Comparison of ENCODE assay signal across 8 cellular contexts in genomic region chr13:36820222-36820621, GRCh38. TPM values are rescaled to one million over a fixed set of nuclear protein-coding genes. Genes with fewer than 3 reads are reported as not detected.
DNase-seq lines count a peak whose midpoint lies in the region; ATAC-seq and TF ChIP-seq lines count a peak whose summit lies in the region.

No MANE protein-coding gene starts in this region.

- H3K27ac ChIP-seq in right atrium auricular region, result no peak overlapping the region
- peak overlapping the region; percentile 82; the same call in 1 of the 2 replicates for H3K27ac ChIP-seq in VCaP
- no peak overlapping the region for H3K27ac ChIP-seq in left lung
- no peak overlapping the region for H3K27ac ChIP-seq in aorta (ENCODE audit: low read depth in 1 of 2, low read length in 2 of 2)

- intact Hi-C loops in Right ventricle myocardium superior (cut with DNase I), result no loop called here
- intact Hi-C loops in left lung (cut with DNase I), result no loop called here
- intact Hi-C loops in aorta (cut with DNase I), result no loop called here

- DNase-seq in right atrium auricular region (ENCODE audit: low spot score) (no peak), Right ventricle myocardium superior (no peak), left lung (no peak), aorta (no peak), UCSD-AML1 (lab: John Stamatoyannopoulos, UW; ENCODE audit: unreplicated experiment) (no peak), occipital lobe (lab: John Stamatoyannopoulos, UW) (no peak)

- WGBS in aorta, 2 donors, result 65 to 66% methylated on average over 4 of the region's 4 CpGs

- H3K4me3 ChIP-seq in right atrium auricular region (peak overlapping the region; percentile 59 to 78), left lung (peak overlapping the region; percentile 78), aorta (ENCODE audit: low read length in 2 of 2) (peak overlapping the region; percentile 80 to 81)

- ATAC-seq in Right ventricle myocardium superior (ENCODE audit: poor library complexity), result no peak
- peak; percentile 49 for ATAC-seq in HG03095 (IDR thresholded peaks at IDR 0.05; ENCODE audit: unreplicated experiment)
- ATAC-seq in left lung, result no peak
- ATAC-seq in aorta (ENCODE audit: low FRiP score), result no peak

- H3K9me3 ChIP-seq in right atrium auricular region (no peaks in the 10 kb centered on the region), left lung (no peaks in the 10 kb centered on the region), aorta (ENCODE audit: control insufficient read depth, low read length) (no peaks in the 10 kb centered on the region)

- no peaks in the 10 kb centered on the region for H3K27me3 ChIP-seq in right atrium auricular region
- H3K27me3 ChIP-seq in left lung, result no peaks in the 10 kb centered on the region
- no peaks in the 10 kb centered on the region for H3K27me3 ChIP-seq in aorta (ENCODE audit: control insufficient read depth in 1 of 2, insufficient read depth in 2 of 2, low read length in 1 of 2)

- H3K4me1 ChIP-seq in right atrium auricular region (peaks cover 0 to 21% of the 10 kb centered on the region in 2 donors), left lung (peaks cover 9 to 26% of the 10 kb centered on the region in 2 donors), aorta (ENCODE audit: control insufficient read depth in 1 of 2, insufficient read depth in 2 of 2, low read length in 2 of 2) (peaks cover 3 to 5% of the 10 kb centered on the region in 2 donors)

- H3K36me3 ChIP-seq in right atrium auricular region (no peaks in the 10 kb centered on the region), left lung (no peaks in the 10 kb centered on the region), aorta (ENCODE audit: control insufficient read depth in 1 of 2, insufficient read depth in 2 of 2, low read length in 1 of 2) (no peaks in the 10 kb centered on the region)

- TF ChIP-seq CTCF in right atrium auricular region (IDR thresholded peaks at IDR 0.05) (no peak), VCaP (conservative IDR thresholded peaks at IDR 0.05) (no peak), left lung (IDR thresholded peaks at IDR 0.05) (no peak)

RNA-seq across cellular contexts. Expression of gene RFXAP, which starts 1.2 kb away (rescaled TPM):
- total RNA-seq in right atrium auricular region (1 to 10 TPM; 1.7 to 2.2 TPM), Right ventricle myocardium superior (1.7 TPM), left lung (1 to 10 TPM; 3.6 to 4.7 TPM), aorta (1 to 10 TPM; 6.2 to 6.8 TPM), occipital lobe (9.2 TPM)
- 1 to 10 TPM; 1.6 to 5.3 TPM for polyA plus RNA-seq in aorta
